In the genomic region with DNA sequence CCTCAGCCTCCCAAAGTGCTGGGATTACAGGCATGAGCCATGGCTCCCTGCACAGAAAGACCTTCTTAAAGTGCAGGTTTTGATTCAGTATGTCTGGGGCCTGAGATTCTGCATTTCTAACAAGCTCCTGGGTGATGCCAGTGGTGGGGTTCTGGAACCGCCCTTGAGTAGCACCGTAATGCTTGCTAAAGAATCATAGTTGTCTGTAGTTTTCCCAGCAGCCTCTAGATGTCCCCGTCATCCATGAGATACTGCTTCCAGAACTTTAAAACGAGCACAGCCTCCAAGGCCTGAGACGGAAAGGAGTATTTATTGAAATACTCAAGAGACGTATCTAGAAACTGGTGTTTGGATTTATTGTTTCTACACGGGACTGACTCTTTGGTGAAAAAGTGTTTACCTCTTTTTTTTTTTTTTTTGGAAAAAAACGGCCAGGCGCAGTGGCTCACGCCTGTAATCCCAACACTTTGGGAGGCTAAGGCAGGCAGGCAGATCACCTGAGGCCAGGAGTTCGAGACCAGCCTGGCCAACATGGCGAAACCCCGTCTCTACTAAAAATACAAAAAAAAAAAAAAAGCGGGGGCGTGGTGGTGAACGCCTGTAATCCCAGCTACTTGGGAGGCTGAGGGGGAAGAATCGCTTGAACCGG, we compare ENCODE assay signal across 7 cellular contexts. TPM values are rescaled to one million over a fixed set of nuclear protein-coding genes. Genes with fewer than 3 reads are reported as not detected.
DNase-seq lines count a peak whose midpoint lies in the region; ATAC-seq and TF ChIP-seq lines count a peak whose summit lies in the region.

No MANE protein-coding gene starts in this region.

- no peak overlapping the region for H3K9ac ChIP-seq in neural progenitor cell

- H3K4me3 ChIP-seq in GM12864 (ENCODE audit: low read depth, low read length) (no peak overlapping the region), fibroblast of mammary gland (ENCODE audit: control insufficient read depth, low read depth, low read length) (no peak overlapping the region), neural progenitor cell (no peak overlapping the region), aorta (ENCODE audit: low read length in 2 of 2) (no peak overlapping the region)

- peaks cover 2% of the 10 kb centered on the region for H3K36me3 Mint-ChIP-seq in neural progenitor cell

- DNase-seq in GM12864 (ENCODE audit: low read depth): peak; percentile 53
- peak; percentile 76 for DNase-seq in NOMO-1 treated with DMSO at 0.1 percent for 48 hours (lab: John Stamatoyannopoulos, UW; ENCODE audit: unreplicated experiment)
- peak; percentile 33 for DNase-seq in activated T-cell treated with anti-CD3 and anti-CD28 coated beads for 24 hours (ENCODE audit: low read depth)
- peak; percentile 84 for DNase-seq in fibroblast of mammary gland (ENCODE audit: low read depth)
- DNase-seq in neural progenitor cell (ENCODE audit: low spot score): peak; percentile 77
- DNase-seq in aorta: no peak

- H3K27ac ChIP-seq in neural progenitor cell (no peak overlapping the region), aorta (ENCODE audit: low read depth in 1 of 2, low read length in 2 of 2) (no peak overlapping the region)

- H3F3A ChIP-seq in neural progenitor cell (ENCODE audit: low read depth): peaks cover 12% of the 10 kb centered on the region

- H3K9me3 Mint-ChIP-seq in neural progenitor cell: no peaks in the 10 kb centered on the region

- H4K20me1 ChIP-seq in neural progenitor cell (ENCODE audit: low read depth): no peaks in the 10 kb centered on the region

- H3K36me3 ChIP-seq in neural progenitor cell (no peaks in the 10 kb centered on the region), aorta (ENCODE audit: control insufficient read depth in 1 of 2, insufficient read depth in 2 of 2, low read length in 1 of 2) (no peaks in the 10 kb centered on the region)

- intact Hi-C loops in aorta (cut with DNase I): loop anchor here (2.0 kb wide), 2 partner anchors 214 to 290 kb away; a partner anchor contains a TSS

- H3K4me3 Mint-ChIP-seq in neural progenitor cell: no peak overlapping the region

- H3K27me3 ChIP-seq in neural progenitor cell: peaks cover 11% of the 10 kb centered on the region
- H3K27me3 ChIP-seq in aorta (ENCODE audit: control insufficient read depth in 1 of 2, insufficient read depth in 2 of 2, low read length in 1 of 2): no peaks in the 10 kb centered on the region

- H3K9me3 ChIP-seq in neural progenitor cell (ENCODE audit: low read depth) (no peaks in the 10 kb centered on the region), aorta (ENCODE audit: control insufficient read depth, low read length) (no peaks in the 10 kb centered on the region)

- TF ChIP-seq RAD21 in Ishikawa (IDR thresholded peaks at IDR 0.05; ENCODE audit: low read depth): peak; percentile 75

- no peak overlapping the region for H3K27ac Mint-ChIP-seq in neural progenitor cell

- WGBS in aorta, 2 donors: 44 to 49% methylated on average over 18 of the region's 18 CpGs

- peak; percentile 78 for ATAC-seq in aorta (ENCODE audit: low FRiP score)

- peak; percentile 68 for TF ChIP-seq CTCF in GM12864 (IDR thresholded peaks at IDR 0.05; ENCODE audit: low read depth, low read length, missing control alignments)
- peak; percentile 76 for TF ChIP-seq CTCF in fibroblast of mammary gland (conservative IDR thresholded peaks at IDR 0.05; ENCODE audit: control insufficient read depth, insufficient read depth, low read depth, low read length)
- TF ChIP-seq CTCF in neural progenitor cell (IDR thresholded peaks at IDR 0.05): peak; percentile 77

- H3K4me1 Mint-ChIP-seq in neural progenitor cell: peaks cover 18% of the 10 kb centered on the region

- TF ChIP-seq EP300 in Ishikawa (IDR thresholded peaks at IDR 0.05; ENCODE audit: borderline replicate concordance): no peak

- H3K4me1 ChIP-seq in neural progenitor cell: no peaks in the 10 kb centered on the region
- peaks cover 0 to 3% of the 10 kb centered on the region in 2 donors for H3K4me1 ChIP-seq in aorta (ENCODE audit: control insufficient read depth in 1 of 2, insufficient read depth in 2 of 2, low read length in 2 of 2)

- no peaks in the 10 kb centered on the region for H3K79me2 ChIP-seq in neural progenitor cell (ENCODE audit: low read depth)

- no peak overlapping the region for H3K4me2 ChIP-seq in neural progenitor cell

- H3K27me3 Mint-ChIP-seq in neural progenitor cell (ENCODE audit: insufficient read depth, low read depth): peaks cover 3% of the 10 kb centered on the region

- no peak overlapping the region for H2AFZ ChIP-seq in neural progenitor cell (replicated peaks)

TF ChIP-seq in Ishikawa, 13 proteins besides CTCF, POLR2A, EP300 and RAD21:
- TF ChIP-seq TCF12 (IDR thresholded peaks at IDR 0.05; ENCODE audit: low read depth) (no peak), FOXM1 (IDR thresholded peaks at IDR 0.05; ENCODE audit: borderline replicate concordance, low read depth) (no peak), CREB1 (IDR thresholded peaks at IDR 0.05; ENCODE audit: low read depth) (no peak), TAF1 (IDR thresholded peaks at IDR 0.05; ENCODE audit: low read depth) (no peak), CEBPB (IDR thresholded peaks at IDR 0.05) (no peak), YY1 (IDR thresholded peaks at IDR 0.05; ENCODE audit: low read depth) (no peak), EGR1 (IDR thresholded peaks at IDR 0.05) (no peak), NFIC (IDR thresholded peaks at IDR 0.05) (no peak), TEAD4 (IDR thresholded peaks at IDR 0.05) (no peak), ZBTB7A (IDR thresholded peaks at IDR 0.05; ENCODE audit: low read depth) (no peak)
- TF ChIP-seq, protein P1, sequence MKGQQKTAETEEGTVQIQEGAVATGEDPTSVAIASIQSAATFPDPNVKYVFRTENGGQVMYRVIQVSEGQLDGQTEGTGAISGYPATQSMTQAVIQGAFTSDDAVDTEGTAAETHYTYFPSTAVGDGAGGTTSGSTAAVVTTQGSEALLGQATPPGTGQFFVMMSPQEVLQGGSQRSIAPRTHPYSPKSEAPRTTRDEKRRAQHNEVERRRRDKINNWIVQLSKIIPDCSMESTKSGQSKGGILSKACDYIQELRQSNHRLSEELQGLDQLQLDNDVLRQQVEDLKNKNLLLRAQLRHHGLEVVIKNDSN (IDR thresholded peaks at IDR 0.05): no peak
- TF ChIP-seq, protein P2, sequence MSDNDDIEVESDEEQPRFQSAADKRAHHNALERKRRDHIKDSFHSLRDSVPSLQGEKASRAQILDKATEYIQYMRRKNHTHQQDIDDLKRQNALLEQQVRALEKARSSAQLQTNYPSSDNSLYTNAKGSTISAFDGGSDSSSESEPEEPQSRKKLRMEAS (IDR thresholded peaks at IDR 0.05): no peak
- TF ChIP-seq, protein P3, sequence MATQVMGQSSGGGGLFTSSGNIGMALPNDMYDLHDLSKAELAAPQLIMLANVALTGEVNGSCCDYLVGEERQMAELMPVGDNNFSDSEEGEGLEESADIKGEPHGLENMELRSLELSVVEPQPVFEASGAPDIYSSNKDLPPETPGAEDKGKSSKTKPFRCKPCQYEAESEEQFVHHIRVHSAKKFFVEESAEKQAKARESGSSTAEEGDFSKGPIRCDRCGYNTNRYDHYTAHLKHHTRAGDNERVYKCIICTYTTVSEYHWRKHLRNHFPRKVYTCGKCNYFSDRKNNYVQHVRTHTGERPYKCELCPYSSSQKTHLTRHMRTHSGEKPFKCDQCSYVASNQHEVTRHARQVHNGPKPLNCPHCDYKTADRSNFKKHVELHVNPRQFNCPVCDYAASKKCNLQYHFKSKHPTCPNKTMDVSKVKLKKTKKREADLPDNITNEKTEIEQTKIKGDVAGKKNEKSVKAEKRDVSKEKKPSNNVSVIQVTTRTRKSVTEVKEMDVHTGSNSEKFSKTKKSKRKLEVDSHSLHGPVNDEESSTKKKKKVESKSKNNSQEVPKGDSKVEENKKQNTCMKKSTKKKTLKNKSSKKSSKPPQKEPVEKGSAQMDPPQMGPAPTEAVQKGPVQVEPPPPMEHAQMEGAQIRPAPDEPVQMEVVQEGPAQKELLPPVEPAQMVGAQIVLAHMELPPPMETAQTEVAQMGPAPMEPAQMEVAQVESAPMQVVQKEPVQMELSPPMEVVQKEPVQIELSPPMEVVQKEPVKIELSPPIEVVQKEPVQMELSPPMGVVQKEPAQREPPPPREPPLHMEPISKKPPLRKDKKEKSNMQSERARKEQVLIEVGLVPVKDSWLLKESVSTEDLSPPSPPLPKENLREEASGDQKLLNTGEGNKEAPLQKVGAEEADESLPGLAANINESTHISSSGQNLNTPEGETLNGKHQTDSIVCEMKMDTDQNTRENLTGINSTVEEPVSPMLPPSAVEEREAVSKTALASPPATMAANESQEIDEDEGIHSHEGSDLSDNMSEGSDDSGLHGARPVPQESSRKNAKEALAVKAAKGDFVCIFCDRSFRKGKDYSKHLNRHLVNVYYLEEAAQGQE (IDR thresholded peaks at IDR 0.05; ENCODE audit: low read depth): no peak

RNA-seq across cellular contexts. Expression of a gene that starts 2.6 kb away (rescaled TPM):
- total RNA-seq in neural progenitor cell (ENCODE audit: low replicate concordance): 17.3 and 18.2 TPM in 2 replicates
- 10 to 100 TPM; 13.9 to 18.5 TPM for total RNA-seq in aorta
- polyA plus RNA-seq in aorta: 10 to 100 TPM in 1 of 2 donors, 1 to 10 TPM in 1; 7.3 to 23.4 TPM

RNA-seq across cellular contexts. Expression of a gene that starts 53.5 kb away (rescaled TPM):
- total RNA-seq in neural progenitor cell (ENCODE audit: low replicate concordance) (29.3 and 33.8 TPM in 2 replicates), aorta (10 to 100 TPM; 55.6 to 75.5 TPM)
- polyA plus RNA-seq in aorta: 10 to 100 TPM; 22.5 to 23.9 TPM

Comparison
In these comparisons a context has a peak if more than half of its experiments do, and no peak if none do; other contexts are left out.
1. DNase-seq: peak in GM12864 (single experiment), NOMO-1 treated with DMSO at 0.1 percent for 48 hours (single experiment), activated T-cell treated with anti-CD3 and anti-CD28 coated beads for 24 hours (single experiment), fibroblast of mammary gland (single experiment) and neural progenitor cell (single experiment); none in aorta (0 of 2).
2. Peak in every context shown above with its lines, with median percentiles within 50 percentile points of each other: CTCF ChIP-seq.